In the genomic region with DNA sequence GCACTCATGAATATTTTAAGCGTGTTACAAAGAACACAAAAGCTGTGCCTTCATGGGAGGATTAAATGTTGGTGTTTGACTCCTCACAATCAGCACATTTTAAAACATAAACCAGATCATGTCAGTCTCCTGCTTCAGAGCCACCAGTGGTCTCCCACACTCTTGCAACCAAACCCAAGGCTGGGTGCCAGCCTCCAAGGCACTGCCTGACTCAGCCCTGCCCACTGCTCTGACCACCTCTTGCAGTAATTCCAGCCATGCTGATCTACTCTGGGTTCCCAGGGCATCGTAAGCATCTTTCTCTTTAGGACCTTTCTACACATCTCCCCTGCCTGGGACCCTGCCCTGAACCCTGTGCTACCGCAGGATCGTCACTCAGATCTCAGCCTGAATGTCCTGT, we compare ENCODE assay signal across 1 cellular context.
TF ChIP-seq lines count a peak whose summit lies in the region.

No MANE protein-coding gene starts in this region.

TF ChIP-seq in IMR-90, 13 proteins besides CTCF, POLR2A, EP300 and RAD21:
- TF ChIP-seq RCOR1 (IDR thresholded peaks at IDR 0.05; ENCODE audit: insufficient replicate concordance, low read length) (no peak), RFX5 (IDR thresholded peaks at IDR 0.05; ENCODE audit: low read depth, low read length) (no peak), FOS (IDR thresholded peaks at IDR 0.05; ENCODE audit: low read depth, low read length) (no peak), SMC3 (IDR thresholded peaks at IDR 0.05; ENCODE audit: low read depth, low read length) (no peak), BHLHE40 (IDR thresholded peaks at IDR 0.05; ENCODE audit: low read depth, low read length) (no peak), USF2 (IDR thresholded peaks at IDR 0.05; ENCODE audit: low read depth, low read length) (no peak), CEBPB (IDR thresholded peaks at IDR 0.05; ENCODE audit: low read depth, low read length) (no peak), CHD1 (IDR thresholded peaks at IDR 0.05; ENCODE audit: low read depth, low read length) (no peak)
- TF ChIP-seq, protein P1, sequence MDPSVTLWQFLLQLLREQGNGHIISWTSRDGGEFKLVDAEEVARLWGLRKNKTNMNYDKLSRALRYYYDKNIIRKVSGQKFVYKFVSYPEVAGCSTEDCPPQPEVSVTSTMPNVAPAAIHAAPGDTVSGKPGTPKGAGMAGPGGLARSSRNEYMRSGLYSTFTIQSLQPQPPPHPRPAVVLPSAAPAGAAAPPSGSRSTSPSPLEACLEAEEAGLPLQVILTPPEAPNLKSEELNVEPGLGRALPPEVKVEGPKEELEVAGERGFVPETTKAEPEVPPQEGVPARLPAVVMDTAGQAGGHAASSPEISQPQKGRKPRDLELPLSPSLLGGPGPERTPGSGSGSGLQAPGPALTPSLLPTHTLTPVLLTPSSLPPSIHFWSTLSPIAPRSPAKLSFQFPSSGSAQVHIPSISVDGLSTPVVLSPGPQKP (IDR thresholded peaks at IDR 0.05; ENCODE audit: borderline replicate concordance, low read depth, low read length), result no peak
